9 cellular contexts compared by ENCODE assay signal in the genomic region with DNA sequence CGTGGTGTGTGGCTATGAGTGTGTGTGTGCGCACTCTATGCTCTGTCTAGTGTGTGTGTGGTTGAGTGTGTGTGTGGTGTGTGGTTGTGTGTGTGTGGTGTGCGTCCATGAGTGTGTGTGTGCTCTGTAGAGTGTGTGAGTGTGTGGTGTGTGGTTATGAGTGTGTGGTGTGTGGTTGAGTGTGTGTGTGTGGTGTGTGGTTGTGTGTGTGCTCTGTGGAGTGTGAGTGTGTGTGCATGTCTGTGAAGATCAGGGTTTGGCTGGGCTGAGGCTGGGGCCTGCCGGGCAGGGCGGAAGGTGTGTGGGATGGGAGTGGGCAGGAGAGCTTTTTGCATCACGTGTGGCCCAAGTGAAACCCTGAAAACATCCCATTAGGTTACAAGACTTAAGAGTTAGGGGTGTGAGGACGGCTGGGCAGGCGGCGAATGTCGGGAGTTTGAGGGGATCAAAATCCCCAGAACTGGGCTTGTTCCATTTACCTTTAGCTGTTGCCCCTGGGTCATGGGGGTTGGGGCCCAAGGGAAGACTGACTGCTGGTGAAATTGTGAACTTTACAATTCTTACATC. TPM values are rescaled to one million over a fixed set of nuclear protein-coding genes. Genes with fewer than 3 reads are reported as not detected.
A peak's percentile ranks its signal among the peaks of the same experiment; 100 is the strongest.
DNase-seq lines count a peak whose midpoint lies in the region; ATAC-seq and TF ChIP-seq lines count a peak whose summit lies in the region.
"Had no signal": no experiment of that assay in that cellular context is flagged by ENCODE, and none has a peak within 500 bp of the region (broad histone marks: within the 10 kb centered on the region; RNA-seq: fewer than 3 reads in every experiment).

No MANE protein-coding gene starts in this region.

- H3K27me3 ChIP-seq in DND-41 (ENCODE audit: insufficient read depth, low read length, poor library complexity) = no peaks in the 10 kb centered on the region
- no peaks in the 10 kb centered on the region for H3K27me3 ChIP-seq in MG63

- no peak for DNase-seq in DND-41
- DNase-seq in activated CD8-positive, alpha-beta T cell treated with anti-CD3 and anti-CD28 coated beads for 36 hours = peak; percentile 68
- no peak for DNase-seq in AG08395 (ENCODE audit: low spot score)
- no peak for DNase-seq in MG63
- DNase-seq in iPS-NIHi11 (ENCODE audit: low spot score) = no peak
- no peak for DNase-seq in NCI-H146 treated with DMSO at 0.1 percent for 48 hours (lab: John Stamatoyannopoulos, UW; ENCODE audit: unreplicated experiment)

- no peak overlapping the region for H3K27ac Mint-ChIP-seq in activated CD8-positive, alpha-beta T cell treated with anti-CD3 and anti-CD28 coated beads for 36 hours

- no peak overlapping the region for H3K4me3 ChIP-seq in DND-41 (ENCODE audit: low read depth in 1 of 2, low read length in 2 of 2)
- H3K4me3 ChIP-seq in MG63 = no peak overlapping the region

- peaks cover 35% of the 10 kb centered on the region for H3K4me1 Mint-ChIP-seq in activated CD8-positive, alpha-beta T cell treated with anti-CD3 and anti-CD28 coated beads for 36 hours (ENCODE audit: low read depth)

- intact Hi-C loops in activated CD8-positive, alpha-beta T cell treated with anti-CD3 and anti-CD28 coated beads for 36 hours (cut with micrococcal nuclease) = no loop called here

- H3K36me3 Mint-ChIP-seq in activated CD8-positive, alpha-beta T cell treated with anti-CD3 and anti-CD28 coated beads for 36 hours (ENCODE audit: low read depth) = peaks cover 15% of the 10 kb centered on the region

- H3K4me1 ChIP-seq in DND-41 (ENCODE audit: insufficient read depth, low read length) = peaks cover 52% of the 10 kb centered on the region

- no peak for TF ChIP-seq CTCF in DND-41 (IDR thresholded peaks at IDR 0.05; ENCODE audit: borderline replicate concordance, extremely low read depth, low read length, poor library complexity, severe bottlenecking)
- TF ChIP-seq CTCF in activated CD8-positive, alpha-beta T cell treated with anti-CD3 and anti-CD28 coated beads for 36 hours (IDR thresholded peaks at IDR 0.05) = no peak

- no peaks in the 10 kb centered on the region for H4K20me1 ChIP-seq in DND-41 (ENCODE audit: insufficient read depth, low read length)

- CTCF ChIA-PET in activated CD8-positive, alpha-beta T cell treated with anti-CD3 and anti-CD28 coated beads for 36 hours (lab: Charles Lee) = interaction anchor here (0.6 to 13.5 kb wide), 12 partner anchors 7 to 1021 kb away, joined by 3 to 289 read pairs (median 4); a partner anchor contains a TSS

- POLR2A ChIA-PET in activated CD8-positive, alpha-beta T cell treated with anti-CD3 and anti-CD28 coated beads for 36 hours (lab: Charles Lee) = interaction anchor here (1.0 to 1.2 kb wide), 5 partner anchors 8 to 59 kb away, joined by 3 to 6 read pairs (median 4); no protein-coding TSS in a partner anchor

- no peak overlapping the region for H2AFZ ChIP-seq in DND-41 (ENCODE audit: low read depth, low read length)

- H3K9me3 Mint-ChIP-seq in activated CD8-positive, alpha-beta T cell treated with anti-CD3 and anti-CD28 coated beads for 36 hours = no peaks in the 10 kb centered on the region

- H3K79me2 ChIP-seq in DND-41 (ENCODE audit: insufficient read depth, low read length) = peaks cover 19% of the 10 kb centered on the region

- H3K27me3 Mint-ChIP-seq in activated CD8-positive, alpha-beta T cell treated with anti-CD3 and anti-CD28 coated beads for 36 hours = no peaks in the 10 kb centered on the region

- no peak overlapping the region for H3K4me3 Mint-ChIP-seq in activated CD8-positive, alpha-beta T cell treated with anti-CD3 and anti-CD28 coated beads for 36 hours

- H3K9me3 ChIP-seq in DND-41 (ENCODE audit: insufficient read depth, low read length, severe bottlenecking) (no peaks in the 10 kb centered on the region), MG63 (no peaks in the 10 kb centered on the region)

- no peak for ATAC-seq in DND-41 (ENCODE audit: insufficient read depth, low read depth)
- ATAC-seq in GM19328 (IDR thresholded peaks at IDR 0.05; ENCODE audit: unreplicated experiment) = peak; percentile 23
- peak; percentile 16 for ATAC-seq in HG02981 (IDR thresholded peaks at IDR 0.05; ENCODE audit: unreplicated experiment)
- peak; percentile 5 for ATAC-seq in activated CD8-positive, alpha-beta T cell treated with anti-CD3 and anti-CD28 coated beads for 36 hours

- H3K4me2 ChIP-seq in DND-41 (ENCODE audit: insufficient read depth, low read length) = no peak overlapping the region

- H3K36me3 ChIP-seq in DND-41 (ENCODE audit: insufficient read depth, low read length) = peaks cover 3% of the 10 kb centered on the region; the same call in 1 of the 2 replicates
- H3K36me3 ChIP-seq in MG63 = no peaks in the 10 kb centered on the region

- no peak overlapping the region for H3K9ac ChIP-seq in DND-41 (ENCODE audit: low read depth, low read length)

- peak overlapping the region; percentile 99 for H3K27ac ChIP-seq in DND-41 (ENCODE audit: low read length)

RNA-seq across cellular contexts. Expression of a gene that starts 2.9 kb away (rescaled TPM):
- 10 to 100 TPM; 49.4 to 51.7 TPM for total RNA-seq in activated CD8-positive, alpha-beta T cell treated with anti-CD3 and anti-CD28 coated beads for 36 hours
- total RNA-seq in MG63 (2014; rRNA removed; shearing (Covaris generic); ENCODE audit: low replicate concordance) = 0.36 TPM in 1 of 2 replicates, not detected in the other

RNA-seq across cellular contexts. Expression of a gene that starts 21.6 kb away (rescaled TPM):
- under 1 TPM in 1 of 2 experiments, not detected in 1; 0.07 TPM for total RNA-seq in activated CD8-positive, alpha-beta T cell treated with anti-CD3 and anti-CD28 coated beads for 36 hours
- total RNA-seq in MG63 (2014; rRNA removed; shearing (Covaris generic); ENCODE audit: low replicate concordance) = not detected in 2 replicates

RNA-seq across cellular contexts. Expression of a gene that starts 27.4 kb away (rescaled TPM):
- total RNA-seq in activated CD8-positive, alpha-beta T cell treated with anti-CD3 and anti-CD28 coated beads for 36 hours = under 1 TPM; 0.54 to 0.81 TPM
- not detected in 2 replicates for total RNA-seq in MG63 (2014; rRNA removed; shearing (Covaris generic); ENCODE audit: low replicate concordance)
- total RNA-seq: renal cortical epithelial cell had no signal

RNA-seq across cellular contexts. Expression of a gene that starts 45.6 kb away (rescaled TPM):
- total RNA-seq in activated CD8-positive, alpha-beta T cell treated with anti-CD3 and anti-CD28 coated beads for 36 hours = not detected
- total RNA-seq in MG63 (2014; rRNA removed; shearing (Covaris generic); ENCODE audit: low replicate concordance) = not detected in 2 replicates

RNA-seq across cellular contexts. Expression of a gene that starts 59.2 kb away (rescaled TPM):
- not detected for total RNA-seq in activated CD8-positive, alpha-beta T cell treated with anti-CD3 and anti-CD28 coated beads for 36 hours
- not detected in 2 replicates for total RNA-seq in MG63 (2014; rRNA removed; shearing (Covaris generic); ENCODE audit: low replicate concordance)
- total RNA-seq: renal cortical epithelial cell had no signal

Comparison
In these comparisons a context has a peak if more than half of its experiments do, and no peak if none do; other contexts are left out.
1. RNA of a gene that starts 2.9 kb away (total RNA-seq): 49.4 to 51.7 TPM in activated CD8-positive, alpha-beta T cell treated with anti-CD3 and anti-CD28 coated beads for 36 hours; 0.36 TPM in MG63; every median in the first group is over 10 times any median in the second.